13 cellular contexts compared by ENCODE assay signal in the genomic region with DNA sequence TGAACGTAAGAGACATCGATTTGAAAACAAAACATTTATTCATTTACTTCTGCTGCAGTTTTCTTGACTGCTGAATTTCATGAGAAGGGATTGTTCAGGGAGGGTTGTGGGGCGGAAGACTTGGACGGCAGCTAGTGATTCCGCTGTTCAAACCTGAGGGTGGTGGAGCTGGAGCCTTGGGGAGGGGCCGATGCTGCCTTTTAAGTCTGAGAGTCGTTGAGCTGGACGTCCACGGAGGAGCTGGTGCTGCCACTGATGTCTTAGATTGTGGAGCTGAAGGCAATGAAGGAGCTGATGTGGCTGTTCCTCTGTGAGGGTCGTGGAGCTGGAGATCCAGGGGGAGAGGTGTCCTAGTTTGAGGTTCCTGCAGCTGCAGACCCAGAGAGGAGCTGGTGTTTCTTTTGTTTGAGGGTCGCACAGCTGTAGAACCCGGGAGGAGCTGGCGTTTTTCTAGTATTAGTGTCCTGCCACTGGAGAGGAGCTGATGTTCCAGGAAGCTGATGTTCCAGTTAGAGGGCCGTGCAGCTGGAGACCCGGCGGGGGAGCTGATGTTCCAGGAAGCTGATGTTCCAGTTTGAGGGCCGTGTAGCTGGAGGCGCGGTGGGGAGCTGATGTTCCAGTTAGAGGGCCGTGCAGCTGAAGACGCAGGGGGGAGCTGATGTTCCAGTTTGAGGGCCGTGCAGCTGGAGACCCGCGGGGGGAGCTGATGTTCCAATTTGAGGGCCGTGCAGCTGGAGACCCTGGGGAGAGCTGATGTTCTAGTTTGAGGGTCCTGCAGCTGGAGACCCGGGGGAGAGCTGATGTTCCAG.
DNase-seq lines count a peak whose midpoint lies in the region; ATAC-seq, FAIRE-seq and TF ChIP-seq lines count a peak whose summit lies in the region.
"Had no signal": no experiment of that assay in that cellular context is flagged by ENCODE, and none has a peak within 500 bp of the region (broad histone marks: within the 10 kb centered on the region; RNA-seq: fewer than 3 reads in every experiment).

No MANE protein-coding gene starts in this region.

- H3K27ac ChIP-seq in H9 (ENCODE audit: insufficient read length, low read depth, low read length) (no peak overlapping the region), SK-N-MC (no peak overlapping the region), kidney (ENCODE audit: low read depth in 2 of 2, low read length in 2 of 2) (no peak overlapping the region)
- H3K27ac ChIP-seq: stomach had no signal

- no peaks in the 10 kb centered on the region for H3K9me3 ChIP-seq in H9 (ENCODE audit: control insufficient read depth, low read depth, low read length)
- no peaks in the 10 kb centered on the region for H3K9me3 ChIP-seq in SK-N-MC (ENCODE audit: low read depth, low read length)
- no peaks in the 10 kb centered on the region for H3K9me3 ChIP-seq in kidney (ENCODE audit: control insufficient read depth in 1 of 2, low read length in 2 of 2)
- H3K9me3 ChIP-seq: stomach had no signal

- intact Hi-C loops in kidney (cut with DNase I): no loop called here

- H2BK12ac ChIP-seq in H9 (ENCODE audit: insufficient read length, low read depth, low read length): no peak overlapping the region

- H3K56ac ChIP-seq in H9 (ENCODE audit: insufficient read length, low read depth, low read length): no peak overlapping the region

- H4K20me1 ChIP-seq in H9 (ENCODE audit: control insufficient read depth, insufficient read depth, insufficient read length): no peaks in the 10 kb centered on the region

- no peak overlapping the region for H3K4me2 ChIP-seq in H9 (ENCODE audit: insufficient read depth, insufficient read length, low read length)

- TF ChIP-seq CTCF in AG04449 (IDR thresholded peaks at IDR 0.05; ENCODE audit: insufficient read depth, low read length, missing control alignments) (peak; percentile 6), H9 (conservative IDR thresholded peaks at IDR 0.05) (peak; percentile 12; the same call in 1 of the 3 replicates), kidney (IDR thresholded peaks at IDR 0.05; ENCODE audit: borderline replicate concordance, extremely low read depth, insufficient read depth) (no peak)

- H3K4me3 ChIP-seq in AG04449 (ENCODE audit: low read depth, low read length) (no peak overlapping the region), SK-N-MC (peak overlapping the region; percentile 30; the same call in 1 of the 2 replicates), kidney (ENCODE audit: low read length in 2 of 2) (no peak overlapping the region)
- H3K4me3 ChIP-seq: stomach had no signal

- no peaks in the 10 kb centered on the region for H3K27me3 ChIP-seq in H9 (ENCODE audit: insufficient read depth, low read length)

- no peak overlapping the region for H4K5ac ChIP-seq in H9 (ENCODE audit: insufficient read length, low read depth, low read length)

- H2BK5ac ChIP-seq in H9 (ENCODE audit: insufficient read length, low read length): no peak overlapping the region

- H3K23me2 ChIP-seq in H9 (ENCODE audit: insufficient read length, low read depth, low read length, poor library complexity, severe bottlenecking): no peaks in the 10 kb centered on the region

- CTCF ChIA-PET in AG04449 (lab: Yijun Ruan, JAX): interaction anchor here (1.5 kb wide), 1 partner anchor 69 kb away, joined by 4 read pairs; no protein-coding TSS in a partner anchor

- no peak overlapping the region for H3K14ac ChIP-seq in H9 (ENCODE audit: insufficient read depth, low read length)

- H3K9me3 Mint-ChIP-seq in H9: peaks cover 36 to 37% of the 10 kb centered on the region in 2 experiments
- H3K9me3 Mint-ChIP-seq: T-helper 2 cell treated with Interferon-gamma antibody and Interleukin-4, amounts not matched to agents 5 μg/mL and 100 μg/mL, for 36 hours had no signal

- no peak for ATAC-seq in HG03457 (IDR thresholded peaks at IDR 0.05; ENCODE audit: unreplicated experiment)
- no peak for ATAC-seq in GM18909 (IDR thresholded peaks at IDR 0.05; ENCODE audit: poor library complexity, unreplicated experiment)
- no peak for ATAC-seq in GM21423 (IDR thresholded peaks at IDR 0.05; ENCODE audit: unreplicated experiment)

- H3K79me2 ChIP-seq in H9 (ENCODE audit: insufficient read depth, low read length): no peaks in the 10 kb centered on the region

- H4K8ac ChIP-seq in H9 (replicated peaks; ENCODE audit: insufficient read length, low read depth, low read length): no peak overlapping the region

- H2AFZ ChIP-seq in H9 (ENCODE audit: low read length): no peak overlapping the region

- no peak for FAIRE-seq in kidney (lab: Jason Lieb, UNC)

- H3K4me1 ChIP-seq in H9 (ENCODE audit: insufficient read depth, low read length) (no peaks in the 10 kb centered on the region), kidney (ENCODE audit: control insufficient read depth in 1 of 2, insufficient read depth in 1 of 2, low read depth in 1 of 2, low read length in 2 of 2) (no peaks in the 10 kb centered on the region)
- H3K4me1 ChIP-seq: stomach had no signal

- no peaks in the 10 kb centered on the region for H3K4me1 Mint-ChIP-seq in H9

- H4K91ac ChIP-seq in H9 (ENCODE audit: insufficient read length, low read depth, low read length): no peak overlapping the region

- no peak overlapping the region for H3K27ac Mint-ChIP-seq in H9
- H3K27ac Mint-ChIP-seq: T-helper 2 cell treated with Interferon-gamma antibody and Interleukin-4, amounts not matched to agents 5 μg/mL and 100 μg/mL, for 36 hours had no signal

- H3K79me1 ChIP-seq in H9 (ENCODE audit: insufficient read depth, low read depth, low read length, poor library complexity, severe bottlenecking): no peaks in the 10 kb centered on the region

- peaks cover 3 to 20% (median 5%) of the 10 kb centered on the region in 3 experiments; a peak in 4 of 7 replicates for H3K36me3 Mint-ChIP-seq in H9 (ENCODE audit: insufficient read depth in 1 of 3, low read depth in 3 of 3)

- no peak overlapping the region for H2BK15ac ChIP-seq in H9 (ENCODE audit: low read depth, low read length)

- no peak overlapping the region for H2AK5ac ChIP-seq in H9 (ENCODE audit: insufficient read length, low read length)

- peaks cover 93% of the 10 kb centered on the region for H3K27me3 Mint-ChIP-seq in H9 (ENCODE audit: low read depth)

- POLR2A ChIA-PET in AG04449 (lab: Yijun Ruan, JAX): interaction anchor here (0.5 kb wide), 1 partner anchor 87 kb away, joined by 3 read pairs; no protein-coding TSS in a partner anchor

- no peak overlapping the region for H3K23ac ChIP-seq in H9 (ENCODE audit: insufficient read length, low read depth, low read length)

- H3K9ac ChIP-seq in H9 (ENCODE audit: extremely low read depth, insufficient read length, low read length) (no peak overlapping the region), SK-N-MC (ENCODE audit: insufficient read length) (no peak overlapping the region), kidney (ENCODE audit: low read length in 2 of 2) (no peak overlapping the region)

- H2BK20ac ChIP-seq in H9 (ENCODE audit: low read depth, low read length, poor library complexity, severe bottlenecking): no peak overlapping the region

- no CpG with 5 or more reads among the region's 26 CpGs for WGBS in H9 (ENCODE audit: extremely low coverage, insufficient read length, low lambda C conversion rate)

- no peak overlapping the region for H3T11ph ChIP-seq in H9 (ENCODE audit: low read length)

- H2BK120ac ChIP-seq in H9 (ENCODE audit: low read depth, low read length, poor library complexity, severe bottlenecking): no peak overlapping the region

- no peak overlapping the region for H3K18ac ChIP-seq in H9 (ENCODE audit: insufficient read length, low read depth, low read length)

- H3K4me3 Mint-ChIP-seq in H9: no peak overlapping the region
- H3K4me3 Mint-ChIP-seq: T-helper 2 cell treated with Interferon-gamma antibody and Interleukin-4, amounts not matched to agents 5 μg/mL and 100 μg/mL, for 36 hours had no signal

- H3K4ac ChIP-seq in H9 (ENCODE audit: low read depth, low read length): no peak overlapping the region

- no peak for DNase-seq in AG04449 (ENCODE audit: low read depth, low spot score)
- no peak for DNase-seq in H9
- peak; percentile 18 for DNase-seq in SK-N-MC (ENCODE audit: low read depth, low spot score)
- DNase-seq in kidney: peak; percentile 81
- DNase-seq in stimulated activated CD8-positive, alpha-beta memory T cell treated with anti-CD3 and anti-CD28 coated beads, Interleukin-4, amount 100 ng/mL, for 48 hours: no peak
- DNase-seq: activated gamma-delta T cell; effector CD4-positive, alpha-beta T cell; NCI-H1048; stomach had no signal

- H3K36me3 ChIP-seq in SK-N-MC (ENCODE audit: insufficient read depth, low read length) (no peaks in the 10 kb centered on the region), kidney (ENCODE audit: control insufficient read depth in 1 of 2, insufficient read depth in 2 of 2, low read length in 2 of 2) (no peaks in the 10 kb centered on the region)
- H3K36me3 ChIP-seq: stomach had no signal

Comparison
In these comparisons a context has a peak if more than half of its experiments do, and no peak if none do; other contexts are left out.
1. DNase-seq: peak in SK-N-MC (single experiment) and kidney (single experiment); none in AG04449 (single experiment), H9 (single experiment) and stimulated activated CD8-positive, alpha-beta memory T cell treated with anti-CD3 and anti-CD28 coated beads, Interleukin-4, amount 100 ng/mL, for 48 hours (single experiment).